ENCODE assay signal across 24 cellular contexts in the genomic region with DNA sequence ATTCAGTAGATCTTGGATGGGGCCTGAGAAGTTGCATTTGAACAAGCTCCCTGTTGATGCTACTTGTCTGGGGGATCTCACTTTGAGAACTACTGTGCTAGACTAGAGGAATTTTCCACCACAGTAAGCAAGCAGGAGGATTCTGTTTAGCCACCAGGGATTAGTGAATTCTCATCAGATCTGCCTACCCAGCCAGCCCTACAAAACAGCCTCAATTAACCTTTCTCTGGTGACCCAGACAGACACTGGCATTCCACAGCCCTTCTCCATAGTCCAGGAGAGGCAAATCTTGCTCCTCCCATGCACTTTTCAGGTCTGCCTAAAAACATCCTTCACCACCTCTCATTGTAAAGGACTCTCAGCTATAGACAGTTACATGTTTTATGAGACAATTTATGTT. TPM values are rescaled to one million over a fixed set of nuclear protein-coding genes. Genes with fewer than 3 reads are reported as not detected.
"Had no signal": no experiment of that assay in that cellular context is flagged by ENCODE, and none has a peak within 500 bp of the region (broad histone marks: within the 10 kb centered on the region; RNA-seq: fewer than 3 reads in every experiment).

No MANE protein-coding gene starts in this region.

- H3K4me1 ChIP-seq: prostate gland, right lobe of liver had no signal

- ATAC-seq: activated CD4-positive, CD25-positive, alpha-beta regulatory T cell treated with anti-CD3 and anti-CD28 coated beads, Interleukin-2, amount 50 U/mL, for 24 hours; activated T-cell treated with anti-CD3 and anti-CD28 coated beads, Interleukin-2, amount 50 U/mL, for 72 hours; naive thymus-derived CD4-positive, alpha-beta T cell had no signal

- H3K27me3 ChIP-seq: neutrophil, ovary, right lobe of liver, upper lobe of left lung had no signal

- H3K9me3 ChIP-seq: lower lobe of right lung, neutrophil, ovary, prostate gland, right lobe of liver, SK-N-SH, thoracic aorta, upper lobe of left lung had no signal

- DNase-seq: activated CD4-positive, alpha-beta memory T cell treated with anti-CD3 and anti-CD28 coated beads, Interleukin-2, amount 10 ng/mL, durations not matched to agents 7 days and 5 days; activated effector memory CD4-positive, alpha-beta T cell treated with Interleukin-2 at 50 U/mL for 16 hours; activated naive CD4-positive, alpha-beta T cell treated with anti-CD3 and anti-CD28 coated beads for 36 hours; activated T-cell treated with anti-CD3 and anti-CD28 coated beads, Interleukin-2, amount 50 U/mL, for 72 hours; amygdala; effector CD4-positive, alpha-beta T cell; erythroblast; foreskin fibroblast; hippocampal formation; lower lobe of right lung; naive thymus-derived CD4-positive, alpha-beta T cell; ovary; right lobe of liver; SK-N-SH; stimulated activated CD4-positive, alpha-beta T cell treated with anti-CD3 and anti-CD28 coated beads, Interleukin-2, amount 100 ng/mL, for 24 hours; stimulated activated CD8-positive, alpha-beta memory T cell treated with anti-CD3 and anti-CD28 coated beads, Interleukin-4, amount 100 ng/mL, for 48 hours; stimulated activated naive CD4-positive, alpha-beta T cell; T-helper 2 cell; upper lobe of left lung had no signal

- H3K4me3 ChIP-seq: lower lobe of right lung, ovary, prostate gland, right lobe of liver, skin epidermis, thoracic aorta, upper lobe of left lung had no signal

- H3K4me2 ChIP-seq: SK-N-SH had no signal

- H3K27ac ChIP-seq: lower lobe of right lung, neutrophil, ovary, prostate gland, right lobe of liver, skin epidermis, thoracic aorta, upper lobe of left lung had no signal

- H3K36me3 ChIP-seq: lower lobe of right lung, neutrophil, ovary, prostate gland, right lobe of liver, thoracic aorta, upper lobe of left lung had no signal

- H3K9ac ChIP-seq: SK-N-SH had no signal

RNA-seq across cellular contexts. Expression of gene MYH15, which starts 16.7 kb away (rescaled TPM):
- polyA plus RNA-seq: naive thymus-derived CD4-positive, alpha-beta T cell had no signal
